1 cellular context compared by ENCODE assay signal in the genomic region with DNA sequence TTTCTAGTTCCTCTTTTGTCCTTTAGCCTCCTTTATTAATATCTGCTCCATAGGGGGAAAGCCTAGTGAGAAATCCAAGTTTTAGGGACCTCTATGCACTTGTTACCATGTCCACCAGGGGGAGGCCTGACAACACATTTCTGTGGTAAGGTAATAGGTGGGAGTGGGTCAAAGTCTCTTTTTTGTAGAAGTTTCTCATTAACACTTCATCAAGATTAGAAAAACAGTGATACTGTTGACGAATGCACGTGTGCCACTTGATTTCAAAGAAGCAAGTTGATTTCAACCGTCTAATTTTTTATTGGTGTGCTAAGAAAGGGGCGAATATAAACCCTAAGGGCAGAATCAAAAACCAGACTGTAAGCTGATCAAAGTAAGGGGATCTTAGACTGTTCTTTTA.
A peak's percentile ranks its signal among the peaks of the same experiment; 100 is the strongest.
TF ChIP-seq lines count a peak whose summit lies in the region.

No MANE protein-coding gene starts in this region.

TF ChIP-seq in HepG2, 621 proteins besides CTCF, POLR2A, EP300 and RAD21:
- TF ChIP-seq, protein P1, sequence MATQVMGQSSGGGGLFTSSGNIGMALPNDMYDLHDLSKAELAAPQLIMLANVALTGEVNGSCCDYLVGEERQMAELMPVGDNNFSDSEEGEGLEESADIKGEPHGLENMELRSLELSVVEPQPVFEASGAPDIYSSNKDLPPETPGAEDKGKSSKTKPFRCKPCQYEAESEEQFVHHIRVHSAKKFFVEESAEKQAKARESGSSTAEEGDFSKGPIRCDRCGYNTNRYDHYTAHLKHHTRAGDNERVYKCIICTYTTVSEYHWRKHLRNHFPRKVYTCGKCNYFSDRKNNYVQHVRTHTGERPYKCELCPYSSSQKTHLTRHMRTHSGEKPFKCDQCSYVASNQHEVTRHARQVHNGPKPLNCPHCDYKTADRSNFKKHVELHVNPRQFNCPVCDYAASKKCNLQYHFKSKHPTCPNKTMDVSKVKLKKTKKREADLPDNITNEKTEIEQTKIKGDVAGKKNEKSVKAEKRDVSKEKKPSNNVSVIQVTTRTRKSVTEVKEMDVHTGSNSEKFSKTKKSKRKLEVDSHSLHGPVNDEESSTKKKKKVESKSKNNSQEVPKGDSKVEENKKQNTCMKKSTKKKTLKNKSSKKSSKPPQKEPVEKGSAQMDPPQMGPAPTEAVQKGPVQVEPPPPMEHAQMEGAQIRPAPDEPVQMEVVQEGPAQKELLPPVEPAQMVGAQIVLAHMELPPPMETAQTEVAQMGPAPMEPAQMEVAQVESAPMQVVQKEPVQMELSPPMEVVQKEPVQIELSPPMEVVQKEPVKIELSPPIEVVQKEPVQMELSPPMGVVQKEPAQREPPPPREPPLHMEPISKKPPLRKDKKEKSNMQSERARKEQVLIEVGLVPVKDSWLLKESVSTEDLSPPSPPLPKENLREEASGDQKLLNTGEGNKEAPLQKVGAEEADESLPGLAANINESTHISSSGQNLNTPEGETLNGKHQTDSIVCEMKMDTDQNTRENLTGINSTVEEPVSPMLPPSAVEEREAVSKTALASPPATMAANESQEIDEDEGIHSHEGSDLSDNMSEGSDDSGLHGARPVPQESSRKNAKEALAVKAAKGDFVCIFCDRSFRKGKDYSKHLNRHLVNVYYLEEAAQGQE (IDR thresholded peaks at IDR 0.05; ENCODE audit: borderline replicate concordance in 1 of 2, low read depth in 1 of 2, low read length in 2 of 2), result 0 out of 4 replicates have a peak, but pooled peaks of 1 of the 2 experiments have one; percentile 8
- TF ChIP-seq KAT8 (CRISPR knock-in tag; IDR thresholded peaks at IDR 0.05) (0 out of 2 replicates have a peak, but pooled peaks have one; percentile 23), KLF16 (CRISPR knock-in tag; IDR thresholded peaks at IDR 0.05) (peak in 1 of 2 experiments; percentile 25; a peak in 1 of 4 replicates), HNF4G (IDR thresholded peaks at IDR 0.05; ENCODE audit: borderline replicate concordance, low read depth, low read length) (0 out of 2 replicates have a peak, but pooled peaks have one; percentile 70), HNF4G (CRISPR knock-in tag; IDR thresholded peaks at IDR 0.05; ENCODE audit: borderline replicate concordance, low read depth) (no peak), RFX1 (IDR thresholded peaks at IDR 0.05) (no peak), TSC22D2 (CRISPR knock-in tag; IDR thresholded peaks at IDR 0.05; ENCODE audit: borderline replicate concordance) (peak; percentile 60; the same call in 1 of the 2 replicates), HNF4A (CRISPR knock-in tag; IDR thresholded peaks at IDR 0.05) (peak; percentile 71), SPEN (CRISPR knock-in tag; IDR thresholded peaks at IDR 0.05; ENCODE audit: low read depth) (no peak), GATAD2A (CRISPR knock-in tag; IDR thresholded peaks at IDR 0.05) (peak; percentile 44), NAIF1 (CRISPR knock-in tag; IDR thresholded peaks at IDR 0.05; ENCODE audit: borderline replicate concordance) (no peak), TBX3 (IDR thresholded peaks at IDR 0.05; ENCODE audit: borderline replicate concordance) (peak; percentile 49; the same call in 1 of the 2 replicates), MIER2 (CRISPR knock-in tag; IDR thresholded peaks at IDR 0.05) (0 out of 2 replicates have a peak, but pooled peaks have one; percentile 28), THAP11 (CRISPR knock-in tag; IDR thresholded peaks at IDR 0.05) (0 out of 2 replicates have a peak, but pooled peaks have one; percentile 28), FOXP1 (IDR thresholded peaks at IDR 0.05) (no peak), FOXP1 (CRISPR knock-in tag; IDR thresholded peaks at IDR 0.05) (peak; percentile 16; the same call in 1 of the 2 replicates), MIXL1 (CRISPR knock-in tag; IDR thresholded peaks at IDR 0.05) (peak; percentile 74; the same call in 1 of the 2 replicates), BHLHE40 (IDR thresholded peaks at IDR 0.05; ENCODE audit: low read length) (peak; percentile 32; the same call in 1 of the 2 replicates), ZNF775 (CRISPR knock-in tag; IDR thresholded peaks at IDR 0.05; ENCODE audit: borderline replicate concordance) (no peak), ZNF282 (IDR thresholded peaks at IDR 0.05; ENCODE audit: partially characterized antibody) (no peak), ZFP36L2 (CRISPR knock-in tag; IDR thresholded peaks at IDR 0.05) (no peak), CREB1 (IDR thresholded peaks at IDR 0.05) (no peak), CREB1 (CRISPR knock-in tag; IDR thresholded peaks at IDR 0.05) (peak; percentile 28; the same call in 1 of the 2 replicates), SOX5 (CRISPR knock-in tag; IDR thresholded peaks at IDR 0.05; ENCODE audit: borderline replicate concordance) (0 out of 2 replicates have a peak, but pooled peaks have one; percentile 16), SMC3 (IDR thresholded peaks at IDR 0.05; ENCODE audit: low read length) (peak; percentile 88), SMAD3 (CRISPR knock-in tag; IDR thresholded peaks at IDR 0.05) (0 out of 2 replicates have a peak, but pooled peaks have one; percentile 36), STAG1 (CRISPR knock-in tag; IDR thresholded peaks at IDR 0.05) (peak; percentile 85), SAP130 (CRISPR knock-in tag; IDR thresholded peaks at IDR 0.05; ENCODE audit: low read depth) (0 out of 2 replicates have a peak, but pooled peaks have one; percentile 13), ZNF331 (CRISPR knock-in tag; IDR thresholded peaks at IDR 0.05) (0 out of 2 replicates have a peak, but pooled peaks have one; percentile 8), PPARG (CRISPR knock-in tag; conservative IDR thresholded peaks at IDR 0.05) (0 out of 2 replicates have a peak, but pooled peaks have one; percentile 22), TEAD2 (CRISPR knock-in tag; IDR thresholded peaks at IDR 0.05) (no peak)
- TF ChIP-seq, protein P2, sequence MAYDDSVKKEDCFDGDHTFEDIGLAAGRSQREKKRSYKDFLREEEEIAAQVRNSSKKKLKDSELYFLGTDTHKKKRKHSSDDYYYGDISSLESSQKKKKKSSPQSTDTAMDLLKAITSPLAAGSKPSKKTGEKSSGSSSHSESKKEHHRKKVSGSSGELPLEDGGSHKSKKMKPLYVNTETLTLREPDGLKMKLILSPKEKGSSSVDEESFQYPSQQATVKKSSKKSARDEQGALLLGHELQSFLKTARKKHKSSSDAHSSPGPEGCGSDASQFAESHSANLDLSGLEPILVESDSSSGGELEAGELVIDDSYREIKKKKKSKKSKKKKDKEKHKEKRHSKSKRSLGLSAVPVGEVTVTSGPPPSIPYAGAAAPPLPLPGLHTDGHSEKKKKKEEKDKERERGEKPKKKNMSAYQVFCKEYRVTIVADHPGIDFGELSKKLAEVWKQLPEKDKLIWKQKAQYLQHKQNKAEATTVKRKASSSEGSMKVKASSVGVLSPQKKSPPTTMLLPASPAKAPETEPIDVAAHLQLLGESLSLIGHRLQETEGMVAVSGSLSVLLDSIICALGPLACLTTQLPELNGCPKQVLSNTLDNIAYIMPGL (CRISPR knock-in tag; IDR thresholded peaks at IDR 0.05; ENCODE audit: borderline replicate concordance in 1 of 2, low read depth in 1 of 2), result 0 out of 4 replicates have a peak, but pooled peaks of 1 of the 2 experiments have one; percentile 37
- TF ChIP-seq, protein P3, sequence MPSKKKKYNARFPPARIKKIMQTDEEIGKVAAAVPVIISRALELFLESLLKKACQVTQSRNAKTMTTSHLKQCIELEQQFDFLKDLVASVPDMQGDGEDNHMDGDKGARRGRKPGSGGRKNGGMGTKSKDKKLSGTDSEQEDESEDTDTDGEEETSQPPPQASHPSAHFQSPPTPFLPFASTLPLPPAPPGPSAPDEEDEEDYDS (CRISPR knock-in tag; IDR thresholded peaks at IDR 0.05), result 0 out of 2 replicates have a peak, but pooled peaks have one; percentile 37
- TF ChIP-seq, protein P4, sequence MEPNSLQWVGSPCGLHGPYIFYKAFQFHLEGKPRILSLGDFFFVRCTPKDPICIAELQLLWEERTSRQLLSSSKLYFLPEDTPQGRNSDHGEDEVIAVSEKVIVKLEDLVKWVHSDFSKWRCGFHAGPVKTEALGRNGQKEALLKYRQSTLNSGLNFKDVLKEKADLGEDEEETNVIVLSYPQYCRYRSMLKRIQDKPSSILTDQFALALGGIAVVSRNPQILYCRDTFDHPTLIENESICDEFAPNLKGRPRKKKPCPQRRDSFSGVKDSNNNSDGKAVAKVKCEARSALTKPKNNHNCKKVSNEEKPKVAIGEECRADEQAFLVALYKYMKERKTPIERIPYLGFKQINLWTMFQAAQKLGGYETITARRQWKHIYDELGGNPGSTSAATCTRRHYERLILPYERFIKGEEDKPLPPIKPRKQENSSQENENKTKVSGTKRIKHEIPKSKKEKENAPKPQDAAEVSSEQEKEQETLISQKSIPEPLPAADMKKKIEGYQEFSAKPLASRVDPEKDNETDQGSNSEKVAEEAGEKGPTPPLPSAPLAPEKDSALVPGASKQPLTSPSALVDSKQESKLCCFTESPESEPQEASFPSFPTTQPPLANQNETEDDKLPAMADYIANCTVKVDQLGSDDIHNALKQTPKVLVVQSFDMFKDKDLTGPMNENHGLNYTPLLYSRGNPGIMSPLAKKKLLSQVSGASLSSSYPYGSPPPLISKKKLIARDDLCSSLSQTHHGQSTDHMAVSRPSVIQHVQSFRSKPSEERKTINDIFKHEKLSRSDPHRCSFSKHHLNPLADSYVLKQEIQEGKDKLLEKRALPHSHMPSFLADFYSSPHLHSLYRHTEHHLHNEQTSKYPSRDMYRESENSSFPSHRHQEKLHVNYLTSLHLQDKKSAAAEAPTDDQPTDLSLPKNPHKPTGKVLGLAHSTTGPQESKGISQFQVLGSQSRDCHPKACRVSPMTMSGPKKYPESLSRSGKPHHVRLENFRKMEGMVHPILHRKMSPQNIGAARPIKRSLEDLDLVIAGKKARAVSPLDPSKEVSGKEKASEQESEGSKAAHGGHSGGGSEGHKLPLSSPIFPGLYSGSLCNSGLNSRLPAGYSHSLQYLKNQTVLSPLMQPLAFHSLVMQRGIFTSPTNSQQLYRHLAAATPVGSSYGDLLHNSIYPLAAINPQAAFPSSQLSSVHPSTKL (CRISPR knock-in tag; IDR thresholded peaks at IDR 0.05), result 0 out of 2 replicates have a peak, but pooled peaks have one; percentile 22
- TF ChIP-seq, protein P5, sequence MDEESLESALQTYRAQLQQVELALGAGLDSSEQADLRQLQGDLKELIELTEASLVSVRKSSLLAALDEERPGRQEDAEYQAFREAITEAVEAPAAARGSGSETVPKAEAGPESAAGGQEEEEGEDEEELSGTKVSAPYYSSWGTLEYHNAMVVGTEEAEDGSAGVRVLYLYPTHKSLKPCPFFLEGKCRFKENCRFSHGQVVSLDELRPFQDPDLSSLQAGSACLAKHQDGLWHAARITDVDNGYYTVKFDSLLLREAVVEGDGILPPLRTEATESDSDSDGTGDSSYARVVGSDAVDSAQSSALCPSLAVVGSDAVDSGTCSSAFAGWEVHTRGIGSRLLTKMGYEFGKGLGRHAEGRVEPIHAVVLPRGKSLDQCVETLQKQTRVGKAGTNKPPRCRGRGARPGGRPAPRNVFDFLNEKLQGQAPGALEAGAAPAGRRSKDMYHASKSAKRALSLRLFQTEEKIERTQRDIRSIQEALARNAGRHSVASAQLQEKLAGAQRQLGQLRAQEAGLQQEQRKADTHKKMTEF (CRISPR knock-in tag; IDR thresholded peaks at IDR 0.05), result 0 out of 2 replicates have a peak, but pooled peaks have one; percentile 37
- TF ChIP-seq, protein P6, sequence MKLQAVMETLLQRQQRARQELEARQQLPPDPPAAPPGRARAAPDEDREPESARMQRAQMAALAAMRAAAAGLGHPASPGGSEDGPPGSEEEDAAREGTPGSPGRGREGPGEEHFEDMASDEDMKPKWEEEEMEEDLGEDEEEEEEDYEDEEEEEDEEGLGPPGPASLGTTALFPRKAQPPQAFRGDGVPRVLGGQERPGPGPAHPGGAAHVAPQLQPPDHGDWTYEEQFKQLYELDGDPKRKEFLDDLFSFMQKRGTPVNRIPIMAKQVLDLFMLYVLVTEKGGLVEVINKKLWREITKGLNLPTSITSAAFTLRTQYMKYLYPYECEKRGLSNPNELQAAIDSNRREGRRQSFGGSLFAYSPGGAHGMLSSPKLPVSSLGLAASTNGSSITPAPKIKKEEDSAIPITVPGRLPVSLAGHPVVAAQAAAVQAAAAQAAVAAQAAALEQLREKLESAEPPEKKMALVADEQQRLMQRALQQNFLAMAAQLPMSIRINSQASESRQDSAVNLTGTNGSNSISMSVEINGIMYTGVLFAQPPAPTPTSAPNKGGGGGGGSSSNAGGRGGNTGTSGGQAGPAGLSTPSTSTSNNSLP (IDR thresholded peaks at IDR 0.05; ENCODE audit: low read depth, low read length), result peak; percentile 60
TF ChIP-seq in HepG2: peak in this region for 26.
